32 cellular contexts compared by ENCODE assay signal in the genomic region with DNA sequence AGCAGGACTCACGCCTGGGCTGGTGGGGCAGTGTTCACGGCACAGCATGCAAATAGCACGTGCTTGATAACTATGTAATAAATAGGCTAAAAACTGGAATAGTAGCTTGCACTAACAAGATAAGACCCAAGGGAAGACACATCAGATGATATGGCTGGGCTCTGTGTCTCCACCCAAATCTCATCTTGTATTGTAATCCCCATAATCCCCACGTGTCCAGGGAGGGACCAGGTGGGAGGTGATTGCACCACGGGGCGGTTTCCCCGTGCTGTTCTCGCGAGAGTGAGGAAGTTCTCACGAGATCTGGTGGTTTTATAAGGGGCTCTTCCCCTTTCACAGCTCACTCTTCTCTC. TPM values are rescaled to one million over a fixed set of nuclear protein-coding genes. Genes with fewer than 3 reads are reported as not detected.
"Had no signal": no experiment of that assay in that cellular context is flagged by ENCODE, and none has a peak within 500 bp of the region (broad histone marks: within the 10 kb centered on the region; RNA-seq: fewer than 3 reads in every experiment).

No MANE protein-coding gene starts in this region.

- H3K27ac ChIP-seq: ascending aorta, cardiac muscle cell, VCaP had no signal

- H3K36me3 ChIP-seq: ascending aorta, cardiac muscle cell had no signal

- H3K27me3 ChIP-seq: ascending aorta, cardiac muscle cell had no signal

- DNase-seq: activated CD4-positive, alpha-beta memory T cell treated with anti-CD3 and anti-CD28 coated beads, Interleukin-2, amount 10 ng/mL, durations not matched to agents 7 days and 5 days; activated CD4-positive, alpha-beta T cell treated with anti-CD3 and anti-CD28 coated beads for 1 hour; activated CD4-positive, alpha-beta T cell treated with anti-CD3 and anti-CD28 coated beads for 48 hours; activated CD4-positive, CD25-positive, alpha-beta regulatory T cell; activated CD8-positive, alpha-beta memory T cell treated with anti-CD3 and anti-CD28 coated beads for 24 hours; activated CD8-positive, alpha-beta memory T cell treated with anti-CD3 and anti-CD28 coated beads, Interleukin-2, amount 10 ng/mL, durations not matched to agents 7 days and 5 days; activated CD8-positive, alpha-beta memory T cell treated with anti-CD3 and anti-CD28 coated beads, Interleukin-2, amount 50 U/mL, for 48 hours; activated effector memory CD4-positive, alpha-beta T cell treated with anti-CD3 and anti-CD28 coated beads, Interleukin-2, amount 50 U/mL, for 16 hours; activated naive CD4-positive, alpha-beta T cell; activated naive CD4-positive, alpha-beta T cell treated with anti-CD3 and anti-CD28 coated beads, Interleukin-2, amount 50 U/mL, for 16 hours; activated naive CD8-positive, alpha-beta T cell treated with anti-CD3 and anti-CD28 coated beads for 36 hours; activated T-cell treated with anti-CD3 and anti-CD28 coated beads, Interleukin-2, amount 50 U/mL, for 72 hours; amniotic stem cell; MM.1S; MV-4-11; NCI-H1105; NCI-H1417 treated with DMSO at 0.1 percent for 48 hours; NCI-H1930; NCI-H2081 treated with DMSO at 0.1 percent for 48 hours; NCI-H345; NCI-H524 treated with DMSO at 0.1 percent for 48 hours; Right ventricle myocardium superior; SW 1271; T-helper 1 cell; T-helper 2 cell; T-helper 9 cell had no signal

- H3K9me3 ChIP-seq: ascending aorta had no signal

- H3K4me3 ChIP-seq: ascending aorta, cardiac muscle cell had no signal

- ATAC-seq: activated CD8-positive, alpha-beta memory T cell treated with anti-CD3 and anti-CD28 coated beads, Interleukin-2, amount 10 ng/mL, durations not matched to agents 7 days and 5 days; activated T-cell treated with anti-CD3 and anti-CD28 coated beads, Interleukin-2, amount 50 U/mL, for 72 hours; activated T-helper 17 cell treated with anti-CD3 and anti-CD28 coated beads, Interleukin-2, amount 50 U/mL, for 72 hours had no signal

RNA-seq across cellular contexts. Expression of a gene that starts 46.9 kb away (rescaled TPM):
- total RNA-seq: activated CD4-positive, alpha-beta memory T cell treated with anti-CD3 and anti-CD28 coated beads, Interleukin-2, amount 10 ng/mL, durations not matched to agents 7 days and 5 days; activated CD8-positive, alpha-beta memory T cell treated with anti-CD3 and anti-CD28 coated beads, Interleukin-2, amount 10 ng/mL, durations not matched to agents 7 days and 5 days; activated naive CD8-positive, alpha-beta T cell treated with anti-CD3 and anti-CD28 coated beads for 36 hours; ascending aorta; LHCN-M2; OCI-LY7; Right ventricle myocardium superior had no signal
